ENCODE assay signal across 8 cellular contexts in the genomic region with DNA sequence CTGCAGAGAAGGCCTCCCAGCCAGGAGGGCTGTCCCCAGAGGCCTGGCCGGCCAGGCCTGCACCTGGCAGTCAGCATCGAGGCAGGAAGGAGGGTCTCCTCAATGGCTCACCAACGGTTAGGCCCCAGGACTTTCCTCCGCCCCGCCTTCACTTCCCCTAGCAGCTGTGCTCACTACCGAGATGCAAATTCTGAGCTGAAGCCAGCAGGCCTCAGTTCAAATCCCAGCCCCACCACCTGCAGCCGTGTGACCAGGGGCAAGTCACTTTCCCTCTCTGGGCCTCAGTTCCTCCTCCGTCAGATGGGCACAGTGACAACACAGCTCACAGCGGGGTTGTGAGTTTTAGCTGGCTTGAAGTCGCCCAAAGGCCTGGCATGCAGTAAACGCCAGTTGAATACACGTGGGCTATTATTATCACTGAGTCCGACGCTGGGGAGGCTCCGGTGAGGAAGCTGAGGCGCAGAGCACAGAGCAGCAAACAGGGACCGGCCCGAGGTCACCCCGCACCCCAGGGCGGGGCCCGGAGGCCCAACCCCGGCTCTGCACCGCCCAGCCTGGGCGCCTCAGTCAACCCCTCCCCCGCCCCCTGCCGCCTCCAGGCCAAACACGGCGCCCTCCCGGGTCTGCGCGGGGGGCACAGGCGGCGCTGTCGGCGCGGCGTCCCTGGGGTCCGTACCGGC. TPM values are rescaled to one million over a fixed set of nuclear protein-coding genes. Genes with fewer than 3 reads are reported as not detected.
DNase-seq lines count a peak whose midpoint lies in the region; ATAC-seq and TF ChIP-seq lines count a peak whose summit lies in the region.

No MANE protein-coding gene starts in this region.

- DNase-seq in BJ (ENCODE audit: low read depth) = no peak
- peak; percentile 44 for DNase-seq in NCI-H510A treated with DMSO at 0.1 percent for 48 hours (lab: John Stamatoyannopoulos, UW)
- peak; percentile 46 for DNase-seq in activated T-cell treated with anti-CD3 and anti-CD28 coated beads, Interleukin-2, amount 50 U/mL, for 1 hour
- peak; percentile 74 for DNase-seq in hepatocyte (ENCODE audit: low spot score)
- peak; percentile 59 to 66 for DNase-seq in stimulated activated CD4-positive, alpha-beta T cell treated with anti-CD3 and anti-CD28 coated beads, Interleukin-2, amount 100 ng/mL, for 48 hours
- no peak for DNase-seq in inferior parietal cortex (ENCODE audit: extremely low spot score)

- peak overlapping the region; percentile 25 for H2AFZ ChIP-seq in hepatocyte

- H3K9me2 ChIP-seq in hepatocyte (replicated peaks; ENCODE audit: insufficient read depth) = no peaks in the 10 kb centered on the region

- peak overlapping the region; percentile 91 for H3K4me2 ChIP-seq in hepatocyte

- TF ChIP-seq CTCF in BJ (IDR thresholded peaks at IDR 0.05; ENCODE audit: insufficient read depth, low read depth, low read length) (no peak), hepatocyte (IDR thresholded peaks at IDR 0.05; ENCODE audit: poor library complexity) (no peak)

- peak overlapping the region; percentile 34 for H3K27ac ChIP-seq in hepatocyte

- POLR2A ChIA-PET in BJ (lab: Charles Lee) = interaction anchor here (0.6 to 0.9 kb wide), 2 partner anchors 11 to 21 kb away, joined by 4 to 5 read pairs; no protein-coding TSS in a partner anchor

- H3K9me3 ChIP-seq in hepatocyte (ENCODE audit: low read depth) = no peaks in the 10 kb centered on the region

- H4K20me1 ChIP-seq in hepatocyte (ENCODE audit: insufficient read depth, poor library complexity, severe bottlenecking) = no peaks in the 10 kb centered on the region

- peaks cover 11% of the 10 kb centered on the region for H3K4me1 ChIP-seq in hepatocyte (ENCODE audit: insufficient read depth)

- 5% methylated on average over 37 of the region's 39 CpGs for WGBS in hepatocyte (ENCODE audit: low lambda C conversion rate, missing lambda C conversion rate)

- H3K27me3 ChIP-seq in BJ (ENCODE audit: control insufficient read depth, insufficient read depth, low read length) = no peaks in the 10 kb centered on the region
- H3K27me3 ChIP-seq in hepatocyte = no peaks in the 10 kb centered on the region

- CTCF ChIA-PET in BJ (lab: Yijun Ruan, JAX) = interaction anchor here (0.8 to 1.5 kb wide), 2 partner anchors 10 to 17 kb away, joined by 3 to 4 read pairs; no protein-coding TSS in a partner anchor

- H3K4me3 ChIP-seq in BJ (ENCODE audit: low read depth, low read length) = peak overlapping the region; percentile 35
- H3K4me3 ChIP-seq in hepatocyte = peak overlapping the region; percentile 24

- ATAC-seq in GM18858 (IDR thresholded peaks at IDR 0.05; ENCODE audit: unreplicated experiment) (peak; percentile 26), HG02981 (IDR thresholded peaks at IDR 0.05; ENCODE audit: unreplicated experiment) (peak; percentile 40)

- H3K79me2 ChIP-seq in hepatocyte = peaks cover 30% of the 10 kb centered on the region

- no peaks in the 10 kb centered on the region for H3K36me3 ChIP-seq in BJ (ENCODE audit: control insufficient read depth, insufficient read depth, low read length)
- no peaks in the 10 kb centered on the region for H3K36me3 ChIP-seq in hepatocyte (replicated peaks; ENCODE audit: insufficient read depth, low read depth)

RNA-seq across cellular contexts. Expression of a gene that starts 0.7 kb away (rescaled TPM):
- polyA plus RNA-seq in BJ (2011; rRNA removed) (5.1 and 7.5 TPM in 2 replicates), hepatocyte (11.8 and 14.3 TPM in 2 replicates)
- polyA minus RNA-seq in BJ (2011; rRNA and poly(A)+ RNA removed) = 6.1 and 6.3 TPM in 2 replicates
- 9.1 and 11.0 TPM in 2 replicates for total RNA-seq in hepatocyte

RNA-seq across cellular contexts. Expression of a gene that starts 11.2 kb away (rescaled TPM):
- polyA plus RNA-seq in BJ (2011; rRNA removed) (13.4 and 20.2 TPM in 2 replicates), hepatocyte (55.4 and 64.9 TPM in 2 replicates)
- 30.8 and 38.1 TPM in 2 replicates for polyA minus RNA-seq in BJ (2011; rRNA and poly(A)+ RNA removed)
- 46.2 and 50.6 TPM in 2 replicates for total RNA-seq in hepatocyte

RNA-seq across cellular contexts. Expression of a gene that starts 18.7 kb away (rescaled TPM):
- polyA plus RNA-seq in BJ (2011; rRNA removed) = 0.44 and 0.67 TPM in 2 replicates
- 0.38 and 0.62 TPM in 2 replicates for polyA minus RNA-seq in BJ (2011; rRNA and poly(A)+ RNA removed)
- 0.17 and 0.24 TPM in 2 replicates for total RNA-seq in hepatocyte
- 1.6 and 2.6 TPM in 2 replicates for polyA plus RNA-seq in hepatocyte

RNA-seq across cellular contexts. Expression of a gene that starts 23.3 kb away (rescaled TPM):
- polyA plus RNA-seq in BJ (2011; rRNA removed) = 0.13 and 0.22 TPM in 2 replicates
- polyA minus RNA-seq in BJ (2011; rRNA and poly(A)+ RNA removed) = 0.05 TPM in 1 of 2 replicates, not detected in the other
- total RNA-seq in hepatocyte = 0.30 TPM in 1 of 2 replicates, not detected in the other
- polyA plus RNA-seq in hepatocyte = 0.41 and 0.46 TPM in 2 replicates

RNA-seq across cellular contexts. Expression of a gene that starts 34.6 kb away (rescaled TPM):
- polyA plus RNA-seq in BJ (2011; rRNA removed) = 7.8 and 11.2 TPM in 2 replicates
- 6.1 and 8.3 TPM in 2 replicates for polyA minus RNA-seq in BJ (2011; rRNA and poly(A)+ RNA removed)
- total RNA-seq in hepatocyte = 3.9 and 4.1 TPM in 2 replicates
- polyA plus RNA-seq in hepatocyte = 4.7 and 4.8 TPM in 2 replicates

Comparison
In these comparisons a context has a peak if more than half of its experiments do, and no peak if none do; other contexts are left out.
1. DNase-seq: peak in NCI-H510A treated with DMSO at 0.1 percent for 48 hours (single experiment), activated T-cell treated with anti-CD3 and anti-CD28 coated beads, Interleukin-2, amount 50 U/mL, for 1 hour (single experiment), hepatocyte (single experiment) and stimulated activated CD4-positive, alpha-beta T cell treated with anti-CD3 and anti-CD28 coated beads, Interleukin-2, amount 100 ng/mL, for 48 hours (2 of 2); none in BJ (single experiment) and inferior parietal cortex (single experiment).